ENCODE assay signal across 17 cellular contexts in the genomic region with DNA sequence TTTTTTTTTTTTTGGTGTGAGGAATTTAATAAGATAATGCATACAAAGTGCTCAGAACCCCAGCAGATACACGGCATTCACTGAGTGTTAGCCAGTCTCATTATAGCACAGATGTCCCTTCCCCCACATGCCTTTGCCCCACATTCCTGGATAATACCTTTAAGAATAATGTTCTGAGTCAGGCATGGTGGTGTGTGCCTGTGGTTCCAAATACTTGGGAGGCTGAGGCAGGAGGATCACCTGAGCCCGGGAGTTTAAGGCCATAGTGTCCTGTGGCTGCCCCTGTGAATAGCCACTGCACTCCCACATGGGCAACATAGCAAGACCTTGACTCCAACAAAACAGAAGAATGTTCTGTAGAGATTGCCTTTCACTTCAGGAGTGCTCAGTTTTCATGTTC. TPM values are rescaled to one million over a fixed set of nuclear protein-coding genes. Genes with fewer than 3 reads are reported as not detected.
DNase-seq lines count a peak whose midpoint lies in the region; ATAC-seq and TF ChIP-seq lines count a peak whose summit lies in the region.
"Had no signal": no experiment of that assay in that cellular context is flagged by ENCODE, and none has a peak within 500 bp of the region (broad histone marks: within the 10 kb centered on the region; RNA-seq: fewer than 3 reads in every experiment).

No MANE protein-coding gene starts in this region.

- H3K36me3 ChIP-seq in A673 (ENCODE audit: insufficient read depth, low read length, poor library complexity, severe bottlenecking) = no peaks in the 10 kb centered on the region
- H3K36me3 ChIP-seq in Peyer's patch = no peaks in the 10 kb centered on the region
- H3K36me3 ChIP-seq: HAP-1 had no signal

- CTCF ChIA-PET in A673 (lab: Charles Lee) = no interaction called here

- H3K9me3 ChIP-seq in A673 (ENCODE audit: low read depth, low read length, poor library complexity, severe bottlenecking) = no peaks in the 10 kb centered on the region
- no peaks in the 10 kb centered on the region for H3K9me3 ChIP-seq in Peyer's patch
- H3K9me3 ChIP-seq: HAP-1 had no signal

- POLR2A ChIA-PET in A673 (lab: Charles Lee; ENCODE audit: low non-redundant PET) = no interaction called here

- intact Hi-C loops in A673 (cut with micrococcal nuclease; ENCODE audit: unreplicated experiment) = no loop called here

- no peak for ATAC-seq in HG03342 (IDR thresholded peaks at IDR 0.05; ENCODE audit: unreplicated experiment)
- ATAC-seq: CD8-positive, alpha-beta T cell had no signal

- no TSS peak for BruUV-seq in A673 (replicated peaks; lab: Mats Ljungman, UMichigan)

- TF ChIP-seq CTCF in A673 (conservative IDR thresholded peaks at IDR 0.05; ENCODE audit: low read depth, low read length) (no peak), Peyer's patch (IDR thresholded peaks at IDR 0.05) (no peak)

- H3K27ac ChIP-seq in angular gyrus (ENCODE audit: low read depth, low read length) (peak overlapping the region; percentile 85), substantia nigra (ENCODE audit: low read depth, low read length, poor library complexity, severe bottlenecking) (peak overlapping the region; percentile 66), A673 (ENCODE audit: low read depth, low read length, poor library complexity, severe bottlenecking) (no peak overlapping the region), Peyer's patch (no peak overlapping the region)
- H3K27ac ChIP-seq: HL-60 had no signal

- H3K27me3 ChIP-seq in A673 (replicated peaks; ENCODE audit: insufficient read depth, low read depth, low read length, poor library complexity) (no peaks in the 10 kb centered on the region), Peyer's patch (no peaks in the 10 kb centered on the region)

- TF ChIP-seq POLR2A in Peyer's patch (IDR thresholded peaks at IDR 0.05) = no peak

- no peaks in the 10 kb centered on the region for H3K4me1 ChIP-seq in A673 (ENCODE audit: insufficient read depth, low read length, poor library complexity, severe bottlenecking)
- no peaks in the 10 kb centered on the region for H3K4me1 ChIP-seq in Peyer's patch
- H3K4me1 ChIP-seq: HAP-1 had no signal

- H3K4me3 ChIP-seq in A673 (ENCODE audit: low read depth, low read length, poor library complexity, severe bottlenecking) (no peak overlapping the region), Peyer's patch (no peak overlapping the region)
- H3K4me3 ChIP-seq: HAP-1 had no signal

- DNase-seq in Daoy (ENCODE audit: low read depth) = peak; percentile 29
- DNase-seq in kidney tubule cell (ENCODE audit: low spot score) = peak; percentile 19
- DNase-seq in substantia nigra (lab: John Stamatoyannopoulos, UW) = no peak
- DNase-seq in A673 (ENCODE audit: low spot score) = no peak
- no peak for DNase-seq in Peyer's patch
- DNase-seq in stimulated activated CD4-positive, alpha-beta T cell treated with anti-CD3 and anti-CD28 coated beads, Interleukin-15, amount 100 ng/mL, for 24 hours = no peak
- DNase-seq: CD8-positive, alpha-beta T cell; COR-L47; DMS153; DMS79 treated with DMSO at 0.1 percent for 48 hours; GDM1 had no signal

RNA-seq across cellular contexts. Expression of a gene that starts 24.2 kb away (rescaled TPM):
- 1.1 and 1.5 TPM in 2 replicates for total RNA-seq in Daoy (2014; rRNA removed; shearing (Covaris generic))
- total RNA-seq in A673 (2021) = not detected in 2 replicates
- total RNA-seq in Peyer's patch = 10 to 100 TPM in 2 of 4 donors, 1 to 10 TPM in 2; 6.7 to 18.1 (median 11.9) TPM
- total RNA-seq: A172, B cell had no signal

Comparison
In these comparisons a context has a peak if more than half of its experiments do, and no peak if none do; other contexts are left out.
1. DNase-seq: peak in Daoy (single experiment) and kidney tubule cell (single experiment); none in substantia nigra (0 of 49), A673 (single experiment), Peyer's patch (0 of 3) and stimulated activated CD4-positive, alpha-beta T cell treated with anti-CD3 and anti-CD28 coated beads, Interleukin-15, amount 100 ng/mL, for 24 hours (single experiment).
2. H3K27ac ChIP-seq: peak in angular gyrus (single experiment) and substantia nigra (single experiment); none in A673 (single experiment) and Peyer's patch (0 of 4).